ENCODE assay signal across 8 cellular contexts in the genomic region with DNA sequence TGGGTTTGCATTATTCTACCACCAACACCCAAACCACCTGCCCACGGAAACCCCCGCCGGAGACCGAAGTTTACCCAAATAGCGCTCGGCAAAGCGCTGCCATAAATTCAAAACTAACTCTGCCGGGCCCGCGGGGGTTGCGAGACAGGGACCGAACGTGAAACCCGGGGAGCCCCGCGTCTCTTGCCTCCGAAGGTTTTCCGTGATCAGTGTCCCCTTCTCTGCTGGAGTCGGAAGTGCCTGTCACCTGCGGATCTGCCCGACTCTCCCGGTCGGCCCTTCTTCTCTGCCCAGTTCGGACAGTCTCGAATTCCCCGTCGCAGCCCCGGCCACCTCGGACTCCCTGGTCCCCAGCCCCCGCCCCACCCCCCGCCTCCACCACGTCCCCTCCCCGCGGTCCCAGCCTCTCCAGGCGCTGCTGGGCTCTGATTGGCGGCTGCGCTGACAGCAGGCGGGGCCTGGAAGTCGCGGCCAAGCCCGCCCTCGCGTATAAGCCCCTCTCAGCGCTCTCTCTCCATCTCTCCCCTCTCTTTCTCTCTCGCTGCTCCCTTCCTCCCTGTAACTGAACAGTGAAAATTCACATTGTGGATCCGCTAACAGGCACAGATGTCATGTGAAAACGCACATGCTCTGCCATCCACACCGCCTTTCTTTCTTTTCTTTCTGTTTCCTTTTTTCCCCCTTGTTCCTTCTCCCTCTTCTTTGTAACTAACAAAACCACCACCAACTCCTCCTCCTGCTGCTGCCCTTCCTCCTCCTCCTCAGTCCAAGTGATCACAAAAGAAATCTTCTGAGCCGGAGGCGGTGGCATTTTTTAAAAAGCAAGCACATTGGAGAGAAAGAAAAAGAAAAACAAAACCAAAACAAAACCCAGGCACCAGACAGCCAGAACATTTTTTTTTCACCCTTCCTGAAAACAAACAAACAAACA. TPM values are rescaled to one million over a fixed set of nuclear protein-coding genes. Genes with fewer than 3 reads are reported as not detected.
DNase-seq lines count a peak whose midpoint lies in the region; ATAC-seq, FAIRE-seq and TF ChIP-seq lines count a peak whose summit lies in the region.

A gene (plus strand): TSS at position 517 of the 931 bp plus-strand sequence. CDS start 642 bp downstream, outside the sequence.

- no peaks in the 10 kb centered on the region for H4K20me1 ChIP-seq in neural cell (ENCODE audit: insufficient read depth)

- H3K27me3 Mint-ChIP-seq in activated naive CD4-positive, alpha-beta T cell treated with anti-CD3 and anti-CD28 coated beads, Interleukin-2, amount 50 U/mL, for 24 hours = peaks cover 40% of the 10 kb centered on the region

- H3K9me2 ChIP-seq in neural cell (ENCODE audit: insufficient read depth, low read length) = no peaks in the 10 kb centered on the region

- POLR2A ChIA-PET in AG04449 (lab: Yijun Ruan, JAX) = no interaction called here

- DNase-seq in AG04449 (ENCODE audit: low read depth, low spot score) (no peak), NCI-H2029 treated with DMSO at 0.1 percent for 48 hours (lab: John Stamatoyannopoulos, UW) (peak; percentile 54), germinal center (ENCODE audit: low spot score) (peak; percentile 49), urothelium cell line (ENCODE audit: low spot score) (peak; percentile 89)

- H3K4me1 Mint-ChIP-seq in activated naive CD4-positive, alpha-beta T cell treated with anti-CD3 and anti-CD28 coated beads, Interleukin-2, amount 50 U/mL, for 24 hours = peaks cover 28% of the 10 kb centered on the region

- H3K79me2 ChIP-seq in neural cell (replicated peaks; ENCODE audit: insufficient read depth, low read length) = peaks cover 3% of the 10 kb centered on the region

- no peak for TF ChIP-seq CTCF in AG04449 (IDR thresholded peaks at IDR 0.05; ENCODE audit: insufficient read depth, low read length, missing control alignments)
- no peak for TF ChIP-seq CTCF in neural cell (IDR thresholded peaks at IDR 0.05; ENCODE audit: poor library complexity, severe bottlenecking)

- H3K4me3 ChIP-seq in AG04449 (ENCODE audit: low read depth, low read length) = peak within 1 kb of the TSS; percentile 65
- peak within 1 kb of the TSS; percentile 82 for H3K4me3 ChIP-seq in neural cell (ENCODE audit: low read length)

- TF ChIP-seq RAD21 in neural cell (conservative IDR thresholded peaks at IDR 0.05) = no peak

- H3K27me3 ChIP-seq in neural cell (ENCODE audit: insufficient read depth, low read depth, low read length) = peaks cover 57% of the 10 kb centered on the region

- no peaks in the 10 kb centered on the region for H3K9me3 ChIP-seq in neural cell (ENCODE audit: low read length)

- H3K9me3 Mint-ChIP-seq in activated naive CD4-positive, alpha-beta T cell treated with anti-CD3 and anti-CD28 coated beads, Interleukin-2, amount 50 U/mL, for 24 hours = peaks cover 5% of the 10 kb centered on the region

- peak within 1 kb of the TSS; percentile 25 for H2AFZ ChIP-seq in neural cell (ENCODE audit: low read depth, low read length)

- peak within 1 kb of the TSS; percentile 47 for H3K9ac ChIP-seq in neural cell (ENCODE audit: low read length)

- no peaks in the 10 kb centered on the region for H3K36me3 ChIP-seq in neural cell (ENCODE audit: insufficient read depth, low read length)

- CTCF ChIA-PET in AG04449 (lab: Yijun Ruan, JAX) = no interaction called here

- peak within 1 kb of the TSS; percentile 77 for H3K4me2 ChIP-seq in neural cell (ENCODE audit: low read length)

- peak within 1 kb of the TSS; percentile 81 for H3K4me3 Mint-ChIP-seq in activated naive CD4-positive, alpha-beta T cell treated with anti-CD3 and anti-CD28 coated beads, Interleukin-2, amount 50 U/mL, for 24 hours

- ATAC-seq in GM18502 (IDR thresholded peaks at IDR 0.05; ENCODE audit: poor library complexity, unreplicated experiment) = peak; percentile 90
- ATAC-seq in HG02870 (IDR thresholded peaks at IDR 0.05; ENCODE audit: unreplicated experiment) = peak; percentile 89

- H3K27ac Mint-ChIP-seq in activated naive CD4-positive, alpha-beta T cell treated with anti-CD3 and anti-CD28 coated beads, Interleukin-2, amount 50 U/mL, for 24 hours = no peak within 1 kb of the TSS

- peak; percentile 52 for FAIRE-seq in urothelium cell line (lab: Jason Lieb, UNC)

- no peak for TF ChIP-seq EP300 in neural cell (conservative IDR thresholded peaks at IDR 0.05; ENCODE audit: poor library complexity, severe bottlenecking)

- H3K27ac ChIP-seq in neural cell (ENCODE audit: low read length) = no peak within 1 kb of the TSS

- no peaks in the 10 kb centered on the region for H3K36me3 Mint-ChIP-seq in activated naive CD4-positive, alpha-beta T cell treated with anti-CD3 and anti-CD28 coated beads, Interleukin-2, amount 50 U/mL, for 24 hours

- H3F3A ChIP-seq in neural cell (ENCODE audit: insufficient read depth, low read length, poor library complexity, severe bottlenecking) = no peaks in the 10 kb centered on the region

TF ChIP-seq in neural cell, 6 proteins besides CTCF, POLR2A, EP300 and RAD21:
- no peak for TF ChIP-seq TAF1 (IDR thresholded peaks at IDR 0.05; ENCODE audit: low read depth)
- peak; percentile 90 for TF ChIP-seq MXI1 (conservative IDR thresholded peaks at IDR 0.05; ENCODE audit: poor library complexity, severe bottlenecking)
- TF ChIP-seq, protein P1, sequence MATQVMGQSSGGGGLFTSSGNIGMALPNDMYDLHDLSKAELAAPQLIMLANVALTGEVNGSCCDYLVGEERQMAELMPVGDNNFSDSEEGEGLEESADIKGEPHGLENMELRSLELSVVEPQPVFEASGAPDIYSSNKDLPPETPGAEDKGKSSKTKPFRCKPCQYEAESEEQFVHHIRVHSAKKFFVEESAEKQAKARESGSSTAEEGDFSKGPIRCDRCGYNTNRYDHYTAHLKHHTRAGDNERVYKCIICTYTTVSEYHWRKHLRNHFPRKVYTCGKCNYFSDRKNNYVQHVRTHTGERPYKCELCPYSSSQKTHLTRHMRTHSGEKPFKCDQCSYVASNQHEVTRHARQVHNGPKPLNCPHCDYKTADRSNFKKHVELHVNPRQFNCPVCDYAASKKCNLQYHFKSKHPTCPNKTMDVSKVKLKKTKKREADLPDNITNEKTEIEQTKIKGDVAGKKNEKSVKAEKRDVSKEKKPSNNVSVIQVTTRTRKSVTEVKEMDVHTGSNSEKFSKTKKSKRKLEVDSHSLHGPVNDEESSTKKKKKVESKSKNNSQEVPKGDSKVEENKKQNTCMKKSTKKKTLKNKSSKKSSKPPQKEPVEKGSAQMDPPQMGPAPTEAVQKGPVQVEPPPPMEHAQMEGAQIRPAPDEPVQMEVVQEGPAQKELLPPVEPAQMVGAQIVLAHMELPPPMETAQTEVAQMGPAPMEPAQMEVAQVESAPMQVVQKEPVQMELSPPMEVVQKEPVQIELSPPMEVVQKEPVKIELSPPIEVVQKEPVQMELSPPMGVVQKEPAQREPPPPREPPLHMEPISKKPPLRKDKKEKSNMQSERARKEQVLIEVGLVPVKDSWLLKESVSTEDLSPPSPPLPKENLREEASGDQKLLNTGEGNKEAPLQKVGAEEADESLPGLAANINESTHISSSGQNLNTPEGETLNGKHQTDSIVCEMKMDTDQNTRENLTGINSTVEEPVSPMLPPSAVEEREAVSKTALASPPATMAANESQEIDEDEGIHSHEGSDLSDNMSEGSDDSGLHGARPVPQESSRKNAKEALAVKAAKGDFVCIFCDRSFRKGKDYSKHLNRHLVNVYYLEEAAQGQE (IDR thresholded peaks at IDR 0.05; ENCODE audit: borderline replicate concordance) = no peak
- TF ChIP-seq POLR2AphosphoS5 (IDR thresholded peaks at IDR 0.05) = peak; percentile 17
- no peak for TF ChIP-seq EZH2 (IDR thresholded peaks at IDR 0.05; ENCODE audit: borderline replicate concordance, insufficient read depth, low read length, poor library complexity, severe bottlenecking)
- TF ChIP-seq SMC3 (conservative IDR thresholded peaks at IDR 0.05; ENCODE audit: poor library complexity) = no peak

RNA-seq across cellular contexts. Expression of the gene that starts here (rescaled TPM):
- 0.54 and 0.77 TPM in 2 replicates for polyA plus RNA-seq in neural cell
- polyA minus RNA-seq in neural cell = 3.2 and 3.8 TPM in 2 replicates
